ENCODE assay signal across 11 cellular contexts in genomic region chr12:101051901-101052550, GRCh38.
DNase-seq lines count a peak whose midpoint lies in the region; ATAC-seq and TF ChIP-seq lines count a peak whose summit lies in the region.
"Had no signal": no experiment of that assay in that cellular context is flagged by ENCODE, and none has a peak within 500 bp of the region (broad histone marks: within the 10 kb centered on the region; RNA-seq: fewer than 3 reads in every experiment).

No MANE protein-coding gene starts in this region.

- peak overlapping the region in 1 of 4 donors; percentile 63 for H3K27ac ChIP-seq in Peyer's patch

- H3K9me3 ChIP-seq in Peyer's patch: no peaks in the 10 kb centered on the region
- no peaks in the 10 kb centered on the region for H3K9me3 ChIP-seq in skeletal muscle satellite cell (replicated peaks; ENCODE audit: low read length)

- no peaks in the 10 kb centered on the region for H3K36me3 ChIP-seq in Peyer's patch
- no peaks in the 10 kb centered on the region for H3K36me3 ChIP-seq in skeletal muscle satellite cell (ENCODE audit: insufficient read depth, low read length)

- no peak for ATAC-seq in left lobe of liver
- ATAC-seq in HG03175 (IDR thresholded peaks at IDR 0.05; ENCODE audit: unreplicated experiment): no peak
- ATAC-seq: natural killer cell treated with Interleukin-12 subunit alpha and Interleukin-12 subunit beta and Interleukin-15 and Interleukin-18, amount 100 ng/mL, for 72 hours had no signal

- no peak for TF ChIP-seq POLR2A in Peyer's patch (IDR thresholded peaks at IDR 0.05)

- no peak for TF ChIP-seq CTCF in Peyer's patch (IDR thresholded peaks at IDR 0.05)

- H3K27me3 ChIP-seq in Peyer's patch: no peaks in the 10 kb centered on the region
- no peaks in the 10 kb centered on the region for H3K27me3 ChIP-seq in skeletal muscle satellite cell (ENCODE audit: control insufficient read depth, insufficient read depth, low read length)

- peak overlapping the region; percentile 5 for H3K9ac ChIP-seq in skeletal muscle satellite cell (ENCODE audit: low read depth, low read length)

- DNase-seq in GM04503 (ENCODE audit: low read depth) (peak; percentile 98), Peyer's patch (peak in 2 of 3 donors; percentile 49 to 53), fibroblast of peridontal ligament (ENCODE audit: extremely low read depth) (peak; percentile 86), left lobe of liver (ENCODE audit: low spot score) (no peak), nucleus accumbens (lab: John Stamatoyannopoulos, UW) (no peak), RPMI8226 (no peak)
- DNase-seq: NCI-H510A treated with DMSO at 0.1 percent for 48 hours; stimulated activated naive CD4-positive, alpha-beta T cell treated with Interleukin-2 at 50 U/mL for 16 hours had no signal

- H3K4me2 ChIP-seq in skeletal muscle satellite cell (ENCODE audit: low read length): peak overlapping the region; percentile 51

- no peak overlapping the region for H3K4me3 ChIP-seq in Peyer's patch
- H3K4me3 ChIP-seq in skeletal muscle satellite cell (ENCODE audit: low read length): no peak overlapping the region

- H3K4me1 ChIP-seq in Peyer's patch: no peaks in the 10 kb centered on the region
- H3K4me1 ChIP-seq in skeletal muscle satellite cell (ENCODE audit: control insufficient read depth, insufficient read depth, low read length): peaks cover 18% of the 10 kb centered on the region

Comparison
In these comparisons a context has a peak if more than half of its experiments do, and no peak if none do; other contexts are left out.
1. DNase-seq: peak in GM04503 (single experiment), Peyer's patch (2 of 3) and fibroblast of peridontal ligament (single experiment); none in left lobe of liver (single experiment), nucleus accumbens (0 of 56) and RPMI8226 (single experiment).